In the genomic region with DNA sequence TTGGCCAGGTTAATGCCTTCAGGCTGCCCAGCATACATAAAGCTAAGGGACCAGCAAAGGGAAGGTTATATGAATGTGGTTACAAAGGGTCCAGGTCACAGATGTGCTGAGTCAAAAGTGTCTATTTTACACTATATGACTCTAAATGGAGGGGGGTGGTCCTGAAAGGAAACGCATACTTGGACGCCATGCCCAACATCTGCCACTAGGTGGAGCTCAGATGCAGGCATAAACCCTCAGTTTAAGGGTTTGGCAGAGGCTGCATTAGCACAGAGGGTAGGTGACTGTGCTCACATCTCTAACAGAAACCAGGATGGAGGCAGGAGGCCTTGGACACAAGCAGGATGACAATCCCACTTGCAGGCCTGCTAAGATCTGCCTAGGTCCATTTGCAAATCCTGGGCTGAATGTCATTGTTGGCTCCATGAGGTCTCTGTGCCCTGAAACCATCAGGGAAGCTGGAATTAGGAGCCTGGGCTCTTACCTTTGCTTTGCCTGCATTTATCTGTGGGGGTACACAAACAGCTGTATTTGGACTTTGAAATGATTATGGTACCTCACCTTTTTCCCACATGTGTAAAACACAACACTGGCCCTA, we compare ENCODE assay signal across 1 cellular context.
TF ChIP-seq lines count a peak whose summit lies in the region.

No MANE protein-coding gene starts in this region.

TF ChIP-seq in HepG2, 621 proteins besides CTCF, POLR2A, EP300 and RAD21 (continued from another document):
- peak; percentile 95 for TF ChIP-seq SMC3 (IDR thresholded peaks at IDR 0.05; ENCODE audit: low read length)
- TF ChIP-seq ZNF788 (CRISPR knock-in tag; IDR thresholded peaks at IDR 0.05; ENCODE audit: borderline replicate concordance) = 0 out of 2 replicates have a peak, but pooled peaks have one; percentile 25
- no peak for TF ChIP-seq ZNF792 (CRISPR knock-in tag; IDR thresholded peaks at IDR 0.05)
- TF ChIP-seq, protein P1, sequence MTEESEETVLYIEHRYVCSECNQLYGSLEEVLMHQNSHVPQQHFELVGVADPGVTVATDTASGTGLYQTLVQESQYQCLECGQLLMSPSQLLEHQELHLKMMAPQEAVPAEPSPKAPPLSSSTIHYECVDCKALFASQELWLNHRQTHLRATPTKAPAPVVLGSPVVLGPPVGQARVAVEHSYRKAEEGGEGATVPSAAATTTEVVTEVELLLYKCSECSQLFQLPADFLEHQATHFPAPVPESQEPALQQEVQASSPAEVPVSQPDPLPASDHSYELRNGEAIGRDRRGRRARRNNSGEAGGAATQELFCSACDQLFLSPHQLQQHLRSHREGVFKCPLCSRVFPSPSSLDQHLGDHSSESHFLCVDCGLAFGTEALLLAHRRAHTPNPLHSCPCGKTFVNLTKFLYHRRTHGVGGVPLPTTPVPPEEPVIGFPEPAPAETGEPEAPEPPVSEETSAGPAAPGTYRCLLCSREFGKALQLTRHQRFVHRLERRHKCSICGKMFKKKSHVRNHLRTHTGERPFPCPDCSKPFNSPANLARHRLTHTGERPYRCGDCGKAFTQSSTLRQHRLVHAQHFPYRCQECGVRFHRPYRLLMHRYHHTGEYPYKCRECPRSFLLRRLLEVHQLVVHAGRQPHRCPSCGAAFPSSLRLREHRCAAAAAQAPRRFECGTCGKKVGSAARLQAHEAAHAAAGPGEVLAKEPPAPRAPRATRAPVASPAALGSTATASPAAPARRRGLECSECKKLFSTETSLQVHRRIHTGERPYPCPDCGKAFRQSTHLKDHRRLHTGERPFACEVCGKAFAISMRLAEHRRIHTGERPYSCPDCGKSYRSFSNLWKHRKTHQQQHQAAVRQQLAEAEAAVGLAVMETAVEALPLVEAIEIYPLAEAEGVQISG (CRISPR knock-in tag; IDR thresholded peaks at IDR 0.05) = 0 out of 2 replicates have a peak, but pooled peaks have one; percentile 21
- TF ChIP-seq PCBP2 (optimal IDR thresholded peaks at IDR 0.05; ENCODE audit: low read depth, low read length, poor library complexity, severe bottlenecking) = no peak
